34 cellular contexts compared by ENCODE assay signal in the genomic region with DNA sequence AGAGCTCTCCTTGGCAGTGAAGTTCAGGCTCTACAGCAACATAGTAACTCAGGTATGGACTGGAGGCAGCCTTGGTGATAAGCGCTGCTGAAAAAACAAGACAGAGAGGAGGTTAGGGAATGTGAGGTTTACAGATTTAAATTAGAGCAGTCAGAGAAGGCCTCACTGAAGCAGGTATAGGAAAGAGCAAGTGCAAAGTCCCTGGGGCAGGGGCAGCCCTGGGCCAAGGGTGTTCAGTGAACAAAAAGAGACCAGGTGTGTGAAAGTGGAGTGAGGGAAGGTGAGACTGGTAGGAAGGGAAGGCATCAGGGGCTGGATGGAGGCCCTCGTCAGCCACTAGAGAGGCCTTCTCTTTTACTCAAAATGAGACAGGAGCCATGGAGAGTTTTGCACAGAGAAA.
"Had no signal": no experiment of that assay in that cellular context is flagged by ENCODE, and none has a peak within 500 bp of the region (broad histone marks: within the 10 kb centered on the region; RNA-seq: fewer than 3 reads in every experiment).

No MANE protein-coding gene starts in this region.

- H3K4me1 Mint-ChIP-seq: activated B cell treated with CpG ODN at 0.5 μM for 24 hours; activated CD4-positive, alpha-beta memory T cell treated with anti-CD3 and anti-CD28 coated beads, Interleukin-2, amount 10 ng/mL, durations not matched to agents 7 days and 5 days; activated CD4-positive, alpha-beta T cell treated with anti-CD3 and anti-CD28 coated beads for 36 hours; activated CD4-positive, alpha-beta T cell treated with anti-CD3 and anti-CD28 coated beads, Interleukin-2, amount 10 ng/mL, durations not matched to agents 7 days and 5 days; activated CD8-positive, alpha-beta memory T cell treated with anti-CD3 and anti-CD28 coated beads, Interleukin-2, amount 10 ng/mL, durations not matched to agents 7 days and 5 days; activated naive CD8-positive, alpha-beta T cell treated with anti-CD3 and anti-CD28 coated beads for 36 hours had no signal

- H3K27me3 ChIP-seq: adrenal gland, body of pancreas, brain microvascular endothelial cell, breast epithelium had no signal

- H3K4me1 ChIP-seq: adrenal gland, body of pancreas, breast epithelium had no signal

- ATAC-seq: activated CD4-positive, alpha-beta T cell treated with anti-CD3 and anti-CD28 coated beads for 36 hours; activated CD8-positive, alpha-beta memory T cell treated with anti-CD3 and anti-CD28 coated beads, Interleukin-2, amount 10 ng/mL, durations not matched to agents 7 days and 5 days; activated CD8-positive, alpha-beta T cell treated with anti-CD3 and anti-CD28 coated beads, Interleukin-2, amount 10 ng/mL, durations not matched to agents 7 days and 5 days; activated naive CD4-positive, alpha-beta T cell treated with anti-CD3 and anti-CD28 coated beads, Interleukin-2, amount 50 U/mL, for 72 hours; body of pancreas had no signal

- H3K9me3 Mint-ChIP-seq: activated B cell treated with CpG ODN at 0.5 μM for 24 hours; activated CD4-positive, alpha-beta memory T cell treated with anti-CD3 and anti-CD28 coated beads, Interleukin-2, amount 10 ng/mL, durations not matched to agents 7 days and 5 days; activated CD4-positive, alpha-beta T cell treated with anti-CD3 and anti-CD28 coated beads, Interleukin-2, amount 10 ng/mL, durations not matched to agents 7 days and 5 days; activated naive CD4-positive, alpha-beta T cell treated with anti-CD3 and anti-CD28 coated beads for 36 hours; activated naive CD4-positive, alpha-beta T cell treated with anti-CD3 and anti-CD28 coated beads, Interleukin-2, amount 50 U/mL, for 72 hours; activated naive CD8-positive, alpha-beta T cell treated with anti-CD3 and anti-CD28 coated beads for 36 hours; activated T-cell treated with anti-CD3 and anti-CD28 coated beads, Interleukin-2, amount 50 U/mL, for 24 hours; activated T-helper 2 cell treated with anti-CD3 and anti-CD28 coated beads, Interferon-gamma antibody, Interleukin-2, Interleukin-4, amounts not matched to agents 10 μg/mL and 5 μg/mL and 100 μg/mL, durations not matched to agents 14 hours and 24 hours and 36 hours; T-helper 1 cell treated with Interleukin-12 subunit alpha and Interleukin-12 subunit beta and Interleukin-4 antibody, amounts not matched to agents 30 μg/mL and 1 μg/mL, for 36 hours; T-helper 2 cell treated with Interferon-gamma antibody and Interleukin-4, amounts not matched to agents 5 μg/mL and 100 μg/mL, for 36 hours had no signal

- H3K9me3 ChIP-seq: adrenal gland, body of pancreas, breast epithelium had no signal

- H3K27ac Mint-ChIP-seq: activated B cell treated with CpG ODN at 0.5 μM for 24 hours; activated CD4-positive, alpha-beta memory T cell treated with anti-CD3 and anti-CD28 coated beads, Interleukin-2, amount 10 ng/mL, durations not matched to agents 7 days and 5 days; activated CD4-positive, alpha-beta T cell treated with anti-CD3 and anti-CD28 coated beads for 36 hours; activated CD4-positive, alpha-beta T cell treated with anti-CD3 and anti-CD28 coated beads, Interleukin-2, amount 10 ng/mL, durations not matched to agents 7 days and 5 days; activated CD8-positive, alpha-beta memory T cell treated with anti-CD3 and anti-CD28 coated beads, Interleukin-2, amount 10 ng/mL, durations not matched to agents 7 days and 5 days; activated CD8-positive, alpha-beta T cell treated with anti-CD3 and anti-CD28 coated beads, Interleukin-2, amount 10 ng/mL, durations not matched to agents 7 days and 5 days; activated naive CD4-positive, alpha-beta T cell treated with anti-CD3 and anti-CD28 coated beads for 36 hours; activated naive CD4-positive, alpha-beta T cell treated with anti-CD3 and anti-CD28 coated beads, Interleukin-2, amount 50 U/mL, for 72 hours; activated naive CD8-positive, alpha-beta T cell treated with anti-CD3 and anti-CD28 coated beads for 36 hours; activated T-cell treated with anti-CD3 and anti-CD28 coated beads, Interleukin-2, amount 50 U/mL, for 24 hours; activated T-helper 2 cell treated with anti-CD3 and anti-CD28 coated beads, Interferon-gamma antibody, Interleukin-2, Interleukin-4, amounts not matched to agents 10 μg/mL and 5 μg/mL and 100 μg/mL, durations not matched to agents 14 hours and 24 hours and 36 hours; T-helper 1 cell treated with Interleukin-12 subunit alpha and Interleukin-12 subunit beta and Interleukin-4 antibody, amounts not matched to agents 30 μg/mL and 1 μg/mL, for 36 hours; T-helper 2 cell treated with Interferon-gamma antibody and Interleukin-4, amounts not matched to agents 5 μg/mL and 100 μg/mL, for 36 hours had no signal

- H3K27ac ChIP-seq: adrenal gland, body of pancreas, brain microvascular endothelial cell, breast epithelium, VCaP had no signal

- H3K36me3 ChIP-seq: adrenal gland, brain microvascular endothelial cell, breast epithelium had no signal

- H3K36me3 Mint-ChIP-seq: activated CD8-positive, alpha-beta memory T cell treated with anti-CD3 and anti-CD28 coated beads, Interleukin-2, amount 10 ng/mL, durations not matched to agents 7 days and 5 days; activated naive CD4-positive, alpha-beta T cell treated with anti-CD3 and anti-CD28 coated beads, Interleukin-2, amount 50 U/mL, for 72 hours; activated naive CD8-positive, alpha-beta T cell treated with anti-CD3 and anti-CD28 coated beads for 36 hours had no signal

- H3K4me3 Mint-ChIP-seq: activated B cell treated with CpG ODN at 0.5 μM for 24 hours; activated CD4-positive, alpha-beta memory T cell treated with anti-CD3 and anti-CD28 coated beads, Interleukin-2, amount 10 ng/mL, durations not matched to agents 7 days and 5 days; activated CD4-positive, alpha-beta T cell treated with anti-CD3 and anti-CD28 coated beads for 36 hours; activated CD4-positive, alpha-beta T cell treated with anti-CD3 and anti-CD28 coated beads, Interleukin-2, amount 10 ng/mL, durations not matched to agents 7 days and 5 days; activated CD8-positive, alpha-beta memory T cell treated with anti-CD3 and anti-CD28 coated beads, Interleukin-2, amount 10 ng/mL, durations not matched to agents 7 days and 5 days; activated CD8-positive, alpha-beta T cell treated with anti-CD3 and anti-CD28 coated beads, Interleukin-2, amount 10 ng/mL, durations not matched to agents 7 days and 5 days; activated naive CD4-positive, alpha-beta T cell treated with anti-CD3 and anti-CD28 coated beads for 36 hours; activated naive CD8-positive, alpha-beta T cell treated with anti-CD3 and anti-CD28 coated beads for 36 hours; activated T-cell treated with anti-CD3 and anti-CD28 coated beads, Interleukin-2, amount 50 U/mL, for 24 hours; T-helper 1 cell treated with Interleukin-12 subunit alpha and Interleukin-12 subunit beta and Interleukin-4 antibody, amounts not matched to agents 30 μg/mL and 1 μg/mL, for 36 hours; T-helper 2 cell treated with Interferon-gamma antibody and Interleukin-4, amounts not matched to agents 5 μg/mL and 100 μg/mL, for 36 hours had no signal

- H3K4me3 ChIP-seq: adrenal gland, body of pancreas, breast epithelium had no signal

- H3K27me3 Mint-ChIP-seq: activated CD4-positive, alpha-beta T cell treated with anti-CD3 and anti-CD28 coated beads for 36 hours had no signal

- DNase-seq: activated B cell treated with CpG ODN at 0.5 μM for 24 hours; activated CD4-positive, alpha-beta memory T cell treated with anti-CD3 and anti-CD28 coated beads, Interleukin-2, amount 10 ng/mL, durations not matched to agents 7 days and 5 days; activated CD4-positive, alpha-beta T cell treated with anti-CD3 and anti-CD28 coated beads for 36 hours; activated CD4-positive, alpha-beta T cell treated with anti-CD3 and anti-CD28 coated beads for 48 hours; activated CD4-positive, alpha-beta T cell treated with anti-CD3 and anti-CD28 coated beads, Interleukin-2, amount 10 ng/mL, durations not matched to agents 7 days and 5 days; activated CD4-positive, alpha-beta T cell treated with anti-CD3 and anti-CD28 coated beads, Interleukin-2, amount 50 U/mL, for 48 hours; activated CD4-positive, CD25-positive, alpha-beta regulatory T cell treated with anti-CD3 and anti-CD28 coated beads, Interleukin-2, amount 50 U/mL, for 72 hours; activated CD8-positive, alpha-beta memory T cell treated with anti-CD3 and anti-CD28 coated beads for 24 hours; activated CD8-positive, alpha-beta memory T cell treated with anti-CD3 and anti-CD28 coated beads, Interleukin-2, amount 10 ng/mL, durations not matched to agents 7 days and 5 days; activated CD8-positive, alpha-beta memory T cell treated with anti-CD3 and anti-CD28 coated beads, Interleukin-2, amount 50 U/mL, for 48 hours; activated CD8-positive, alpha-beta T cell treated with anti-CD3 and anti-CD28 coated beads, Interleukin-2, amount 10 ng/mL, durations not matched to agents 7 days and 5 days; activated effector memory CD4-positive, alpha-beta T cell treated with anti-CD3 and anti-CD28 coated beads, Interleukin-2, amount 50 U/mL, for 16 hours; activated gamma-delta T cell treated with Interleukin-2 at 50 U/mL for 16 hours; activated naive CD4-positive, alpha-beta T cell; activated naive CD4-positive, alpha-beta T cell treated with anti-CD3 and anti-CD28 coated beads for 36 hours; activated naive CD4-positive, alpha-beta T cell treated with anti-CD3 and anti-CD28 coated beads, Interleukin-2, amount 50 U/mL, for 16 hours; activated naive CD8-positive, alpha-beta T cell treated with anti-CD3 and anti-CD28 coated beads for 36 hours; activated T-cell treated with anti-CD3 and anti-CD28 coated beads, Interleukin-2, amount 50 U/mL, for 24 hours; activated T-cell treated with anti-CD3 and anti-CD28 coated beads, Interleukin-2, amount 50 U/mL, for 48 hours; adrenal gland; amniotic stem cell; aorta; body of pancreas; central memory CD4-positive, alpha-beta T cell; T-helper 1 cell; T-helper 2 cell; T-helper 9 cell had no signal
